In the genomic region with DNA sequence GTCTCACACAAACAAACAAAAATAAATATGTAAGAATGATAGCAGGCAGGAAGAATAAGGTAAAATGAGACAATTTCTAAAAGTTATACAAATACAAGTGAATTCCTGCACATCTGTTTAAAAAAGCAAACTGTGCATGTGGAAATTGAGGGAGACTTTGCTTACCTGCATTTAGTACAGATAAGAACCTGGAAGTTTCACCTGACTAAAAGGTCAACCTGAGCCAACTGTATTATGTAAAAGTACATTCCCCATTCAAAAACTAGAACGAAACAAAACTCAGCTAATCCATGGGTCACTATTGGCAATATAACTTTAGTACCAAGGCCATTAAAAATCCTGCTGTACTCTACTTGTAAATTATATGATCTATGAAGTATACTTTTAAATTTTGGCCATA, we compare ENCODE assay signal across 13 cellular contexts.
A peak's percentile ranks its signal among the peaks of the same experiment; 100 is the strongest.
DNase-seq lines count a peak whose midpoint lies in the region; ATAC-seq and TF ChIP-seq lines count a peak whose summit lies in the region.
"Had no signal": no experiment of that assay in that cellular context is flagged by ENCODE, and none has a peak within 500 bp of the region (broad histone marks: within the 10 kb centered on the region; RNA-seq: fewer than 3 reads in every experiment).

No MANE protein-coding gene starts in this region.

- peaks cover 33% of the 10 kb centered on the region for H3K4me1 Mint-ChIP-seq in CD14-positive monocyte

- H3K27me3 ChIP-seq in brain microvascular endothelial cell (replicated peaks) (no peaks in the 10 kb centered on the region), liver (ENCODE audit: control insufficient read depth in 4 of 4, insufficient read depth in 4 of 4, low read length in 3 of 4) (no peaks in the 10 kb centered on the region), upper lobe of left lung (no peaks in the 10 kb centered on the region), heart right ventricle (no peaks in the 10 kb centered on the region)
- H3K27me3 ChIP-seq: SJCRH30 had no signal

- H3K27ac ChIP-seq in brain microvascular endothelial cell (peak overlapping the region; percentile 96), liver (ENCODE audit: low read depth in 1 of 2, low read length in 2 of 2) (peak overlapping the region in 1 of 2 donors; percentile 10), upper lobe of left lung (peak overlapping the region in 3 of 4 donors; percentile 82 to 90 (median 87)), heart right ventricle (peak overlapping the region in 1 of 10 donors; percentile 90), RWPE1 (no peak overlapping the region)
- H3K27ac ChIP-seq: SJCRH30 had no signal

- in situ Hi-C loops in brain microvascular endothelial cell (cut with HindIII; ENCODE audit: low pct_ligation_motif_present, low sequenced_read_pairs): no loop called here

- H3K36me3 ChIP-seq in brain microvascular endothelial cell (replicated peaks): no peaks in the 10 kb centered on the region
- H3K36me3 ChIP-seq in liver (ENCODE audit: control insufficient read depth in 4 of 4, insufficient read depth in 3 of 4, low read depth in 1 of 4, low read length in 3 of 4): no peaks in the 10 kb centered on the region
- H3K36me3 ChIP-seq in upper lobe of left lung: no peaks in the 10 kb centered on the region
- H3K36me3 ChIP-seq in heart right ventricle: no peaks in the 10 kb centered on the region
- H3K36me3 ChIP-seq: SJCRH30 had no signal

- H3K9me3 ChIP-seq in liver (ENCODE audit: control insufficient read depth in 4 of 4, low read length in 3 of 4) (peaks cover 0 to 5% (median 2%) of the 10 kb centered on the region in 4 donors), upper lobe of left lung (peaks cover 0 to 5% (median 3%) of the 10 kb centered on the region in 4 donors), heart right ventricle (peaks cover 0 to 11% (median 0%) of the 10 kb centered on the region in 11 donors)
- H3K9me3 ChIP-seq: SJCRH30 had no signal

- WGBS in liver: 27% methylated on average over 1 of the region's 1 CpG
- WGBS in upper lobe of left lung, 2 donors: 79 to 85% methylated on average over 1 of the region's 1 CpG
- 95 to 97% methylated on average over 1 of the region's 1 CpG for WGBS in heart right ventricle, 2 donors

- ATAC-seq in upper lobe of left lung (ENCODE audit: low FRiP score in 2 of 2): no peak
- no peak for ATAC-seq in heart right ventricle
- ATAC-seq in GM21529 (IDR thresholded peaks at IDR 0.05; ENCODE audit: unreplicated experiment): no peak

- no peak overlapping the region for H3K9ac ChIP-seq in liver (ENCODE audit: low read depth in 1 of 2, low read length in 2 of 2)

- intact Hi-C loops in CD14-positive monocyte (cut with micrococcal nuclease) (no loop called here), heart right ventricle (cut with DNase I) (loop anchor here in 1 of 10 donors (5.0 kb wide), 1 partner anchor 223 kb away; no protein-coding TSS in a partner anchor)

- peak overlapping the region in 5 of 7 donors; percentile 32 to 100 (median 73) for H3K27ac Mint-ChIP-seq in CD14-positive monocyte
- H3K27ac Mint-ChIP-seq: CD4-positive, alpha-beta memory T cell; H9 had no signal

- TF ChIP-seq CTCF in CD14-positive monocyte (IDR thresholded peaks at IDR 0.05) (no peak), brain microvascular endothelial cell (IDR thresholded peaks at IDR 0.05; ENCODE audit: low read depth, low read length, missing control alignments) (no peak), liver (IDR thresholded peaks at IDR 0.05; ENCODE audit: low read depth, low read length, missing input control) (no peak), upper lobe of left lung (IDR thresholded peaks at IDR 0.05) (no peak), heart right ventricle (IDR thresholded peaks at IDR 0.05) (no peak), RWPE1 (conservative IDR thresholded peaks at IDR 0.05; ENCODE audit: low read depth) (no peak)

- no peak overlapping the region for H3K4me3 ChIP-seq in brain microvascular endothelial cell (ENCODE audit: low read depth, low read length)
- H3K4me3 ChIP-seq in liver (ENCODE audit: low read depth in 1 of 3, low read length in 3 of 3): no peak overlapping the region
- H3K4me3 ChIP-seq in upper lobe of left lung: no peak overlapping the region
- H3K4me3 ChIP-seq in heart right ventricle: no peak overlapping the region
- H3K4me3 ChIP-seq: SJCRH30 had no signal

- CTCF ChIA-PET in RWPE1 (lab: Yijun Ruan, JAX): no interaction called here

- POLR2A ChIA-PET in RWPE1 (lab: Yijun Ruan, JAX; ENCODE audit: low non-redundant PET): no interaction called here

- H3K36me3 Mint-ChIP-seq in CD14-positive monocyte: no peaks in the 10 kb centered on the region
- H3K36me3 Mint-ChIP-seq: CD4-positive, alpha-beta memory T cell had no signal

- no peak overlapping the region for H3K4me3 Mint-ChIP-seq in CD14-positive monocyte
- H3K4me3 Mint-ChIP-seq: CD4-positive, alpha-beta memory T cell; H9 had no signal

- TF ChIP-seq POLR2A in upper lobe of left lung (IDR thresholded peaks at IDR 0.05): no peak

- H3K4me1 ChIP-seq in liver (ENCODE audit: control insufficient read depth in 4 of 4, insufficient read depth in 4 of 4, low read length in 3 of 4): peaks cover 0 to 19% (median 10%) of the 10 kb centered on the region in 4 donors
- H3K4me1 ChIP-seq in upper lobe of left lung: peaks cover 17 to 28% (median 21%) of the 10 kb centered on the region in 4 donors
- H3K4me1 ChIP-seq in heart right ventricle: peaks cover 0 to 58% (median 24%) of the 10 kb centered on the region in 9 donors

- peaks cover 0 to 4% (median 3%) of the 10 kb centered on the region in 3 donors for H3K27me3 Mint-ChIP-seq in CD14-positive monocyte (ENCODE audit: low read depth in 3 of 3)

- peaks cover 2 to 9% (median 5%) of the 10 kb centered on the region in 7 donors for H3K9me3 Mint-ChIP-seq in CD14-positive monocyte

- no peak for TF ChIP-seq EP300 in upper lobe of left lung (IDR thresholded peaks at IDR 0.05)

- DNase-seq in CD14-positive monocyte (ENCODE audit: low spot score): no peak
- DNase-seq in brain microvascular endothelial cell: no peak
- no peak for DNase-seq in upper lobe of left lung
- DNase-seq in heart right ventricle: no peak
- no peak for DNase-seq in RWPE1 (ENCODE audit: low spot score)
- DNase-seq: Calu3; CD4-positive, alpha-beta memory T cell; H9; NCI-H187; NCI-H446; SJCRH30 had no signal

- TF ChIP-seq RAD21 in liver (IDR thresholded peaks at IDR 0.05): no peak

TF ChIP-seq in liver, 16 proteins besides CTCF, POLR2A, EP300 and RAD21:
- TF ChIP-seq TAF1 (conservative IDR thresholded peaks at IDR 0.05): no peak
- peak; percentile 26 to 30 for TF ChIP-seq HNF4A (conservative IDR thresholded peaks at IDR 0.05)
- TF ChIP-seq RXRA (IDR thresholded peaks at IDR 0.05): peak; percentile 40 to 49
- TF ChIP-seq NR2F2 (IDR thresholded peaks at IDR 0.05): peak; percentile 5
- TF ChIP-seq FOXA2 (IDR thresholded peaks at IDR 0.05): no peak
- TF ChIP-seq YY1 (IDR thresholded peaks at IDR 0.05): no peak
- TF ChIP-seq, protein P1, sequence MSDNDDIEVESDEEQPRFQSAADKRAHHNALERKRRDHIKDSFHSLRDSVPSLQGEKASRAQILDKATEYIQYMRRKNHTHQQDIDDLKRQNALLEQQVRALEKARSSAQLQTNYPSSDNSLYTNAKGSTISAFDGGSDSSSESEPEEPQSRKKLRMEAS (IDR thresholded peaks at IDR 0.05): no peak
- TF ChIP-seq GABPA (IDR thresholded peaks at IDR 0.05 in 1 of 2, conservative IDR thresholded peaks at IDR 0.05 in 1 of 2): no peak
- TF ChIP-seq, protein P2, sequence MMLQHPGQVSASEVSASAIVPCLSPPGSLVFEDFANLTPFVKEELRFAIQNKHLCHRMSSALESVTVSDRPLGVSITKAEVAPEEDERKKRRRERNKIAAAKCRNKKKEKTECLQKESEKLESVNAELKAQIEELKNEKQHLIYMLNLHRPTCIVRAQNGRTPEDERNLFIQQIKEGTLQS (IDR thresholded peaks at IDR 0.05): no peak
